ENCODE assay signal across 9 cellular contexts in genomic region chr5:172837640-172838039, GRCh38. TPM values are rescaled to one million over a fixed set of nuclear protein-coding genes. Genes with fewer than 3 reads are reported as not detected.
DNase-seq lines count a peak whose midpoint lies in the region; ATAC-seq, FAIRE-seq and TF ChIP-seq lines count a peak whose summit lies in the region.
"Had no signal": no experiment of that assay in that cellular context is flagged by ENCODE, and none has a peak within 500 bp of the region (broad histone marks: within the 10 kb centered on the region; RNA-seq: fewer than 3 reads in every experiment).

No MANE protein-coding gene starts in this region.

- no peaks in the 10 kb centered on the region for H4K20me1 ChIP-seq in PC-3 (ENCODE audit: low read length)

- no peak overlapping the region for H2AFZ ChIP-seq in PC-3 (ENCODE audit: low read length)

- H3K9me3 Mint-ChIP-seq in effector memory CD8-positive, alpha-beta T cell, result no peaks in the 10 kb centered on the region
- H3K9me3 Mint-ChIP-seq in stimulated activated naive CD8-positive, alpha-beta T cell treated with anti-CD3 and anti-CD28 coated beads, Interleukin-15, Interleukin-2, amounts not matched to agents 100 ng/mL and 50 ng/mL, for 24 hours, result no peaks in the 10 kb centered on the region

- H3K4me3 ChIP-seq in PC-3 (ENCODE audit: low read length), result no peak overlapping the region

- POLR2A ChIA-PET in PC-3 (lab: Charles Lee; ENCODE audit: unreplicated experiment), result no interaction called here

- TF ChIP-seq CTCF in PC-3 (conservative IDR thresholded peaks at IDR 0.05; ENCODE audit: low read depth, low read length), result no peak

- peaks cover 32 to 42% of the 10 kb centered on the region in 2 donors for H3K4me1 Mint-ChIP-seq in effector memory CD8-positive, alpha-beta T cell (ENCODE audit: low read depth in 2 of 2)
- peaks cover 47% of the 10 kb centered on the region for H3K4me1 Mint-ChIP-seq in stimulated activated naive CD8-positive, alpha-beta T cell treated with anti-CD3 and anti-CD28 coated beads, Interleukin-15, Interleukin-2, amounts not matched to agents 100 ng/mL and 50 ng/mL, for 24 hours (ENCODE audit: low read depth)

- peaks cover 15% of the 10 kb centered on the region for H3K4me1 ChIP-seq in PC-3 (ENCODE audit: insufficient read depth, low read length)

- CTCF ChIA-PET in PC-3 (lab: Charles Lee), result no interaction called here

- intact Hi-C loops in PC-3 (cut with micrococcal nuclease), result no loop called here

- peak overlapping the region; percentile 40 for H3K27ac ChIP-seq in PC-3 (ENCODE audit: low read length)

- no peak for FAIRE-seq in HTR-8/SVneo (lab: Jason Lieb, UNC)
- FAIRE-seq: colon had no signal

- no TSS peak for BruUV-seq in PC-3 (replicated peaks; lab: Mats Ljungman, UMichigan)

- ATAC-seq in GM19035 (IDR thresholded peaks at IDR 0.05; ENCODE audit: unreplicated experiment) (peak; percentile 65), HG03097 (IDR thresholded peaks at IDR 0.05; ENCODE audit: low FRiP score, unreplicated experiment) (peak; percentile 85), PC-3 (peak; percentile 27)
- peak; percentile 70 for ATAC-seq in effector memory CD8-positive, alpha-beta T cell (replicated peaks)

- no peaks in the 10 kb centered on the region for H3K9me2 ChIP-seq in PC-3 (replicated peaks; ENCODE audit: low read length)

- no peak overlapping the region for H3K9ac ChIP-seq in PC-3 (ENCODE audit: low read length)

- H3K79me2 ChIP-seq in PC-3 (ENCODE audit: low read length), result peaks cover 82% of the 10 kb centered on the region

- H3K9me3 ChIP-seq in PC-3 (ENCODE audit: low read length), result no peaks in the 10 kb centered on the region

- peaks cover 3% of the 10 kb centered on the region; the same call in 1 of the 2 replicates for H3K36me3 ChIP-seq in PC-3 (ENCODE audit: low read depth, low read length)

- peaks cover 32% of the 10 kb centered on the region for H3K36me3 Mint-ChIP-seq in effector memory CD8-positive, alpha-beta T cell (ENCODE audit: insufficient read depth)
- H3K36me3 Mint-ChIP-seq in stimulated activated naive CD8-positive, alpha-beta T cell treated with anti-CD3 and anti-CD28 coated beads, Interleukin-15, Interleukin-2, amounts not matched to agents 100 ng/mL and 50 ng/mL, for 24 hours (ENCODE audit: low read depth), result peaks cover 10% of the 10 kb centered on the region

- H3K27ac Mint-ChIP-seq in effector memory CD8-positive, alpha-beta T cell, result peak overlapping the region; percentile 92 to 95
- H3K27ac Mint-ChIP-seq in stimulated activated naive CD8-positive, alpha-beta T cell treated with anti-CD3 and anti-CD28 coated beads, Interleukin-15, Interleukin-2, amounts not matched to agents 100 ng/mL and 50 ng/mL, for 24 hours, result peak overlapping the region; percentile 51

- no peak overlapping the region for H3K4me2 ChIP-seq in PC-3 (ENCODE audit: low read length)

- peak overlapping the region; percentile 63 to 88 for H3K4me3 Mint-ChIP-seq in effector memory CD8-positive, alpha-beta T cell
- H3K4me3 Mint-ChIP-seq in stimulated activated naive CD8-positive, alpha-beta T cell treated with anti-CD3 and anti-CD28 coated beads, Interleukin-15, Interleukin-2, amounts not matched to agents 100 ng/mL and 50 ng/mL, for 24 hours, result peak overlapping the region; percentile 54

- peak; percentile 70 for DNase-seq in COR-L47 (lab: John Stamatoyannopoulos, UW)
- DNase-seq in PC-3, result peak; percentile 40
- peak; percentile 52 to 62 (median 59) for DNase-seq in effector memory CD8-positive, alpha-beta T cell
- no peak for DNase-seq in HTR-8/SVneo (ENCODE audit: insufficient read length, low spot score)
- no peak for DNase-seq in GM03348 (ENCODE audit: low spot score)

- no peaks in the 10 kb centered on the region for H3K27me3 Mint-ChIP-seq in effector memory CD8-positive, alpha-beta T cell
- H3K27me3 Mint-ChIP-seq in stimulated activated naive CD8-positive, alpha-beta T cell treated with anti-CD3 and anti-CD28 coated beads, Interleukin-15, Interleukin-2, amounts not matched to agents 100 ng/mL and 50 ng/mL, for 24 hours, result no peaks in the 10 kb centered on the region

- H3F3A ChIP-seq in PC-3 (ENCODE audit: low read length, unreplicated experiment), result no peaks in the 10 kb centered on the region

- H3K27me3 ChIP-seq in PC-3 (ENCODE audit: low read length), result no peaks in the 10 kb centered on the region

RNA-seq across cellular contexts. Expression of gene ERGIC1, which starts 3.6 kb away (rescaled TPM):
- 124 and 148 TPM in 2 replicates for total RNA-seq in PC-3 (2014; rRNA removed)

Comparison
In these comparisons a context has a peak if more than half of its experiments do, and no peak if none do; other contexts are left out.
1. DNase-seq: peak in COR-L47 (single experiment), PC-3 (single experiment) and effector memory CD8-positive, alpha-beta T cell (3 of 3); none in HTR-8/SVneo (single experiment) and GM03348 (single experiment).
2. ATAC-seq: peak in every context shown above with its lines; median percentile 85 in HG03097; 70 in effector memory CD8-positive, alpha-beta T cell; 65 in GM19035; 27 in PC-3.